In the genomic region with DNA sequence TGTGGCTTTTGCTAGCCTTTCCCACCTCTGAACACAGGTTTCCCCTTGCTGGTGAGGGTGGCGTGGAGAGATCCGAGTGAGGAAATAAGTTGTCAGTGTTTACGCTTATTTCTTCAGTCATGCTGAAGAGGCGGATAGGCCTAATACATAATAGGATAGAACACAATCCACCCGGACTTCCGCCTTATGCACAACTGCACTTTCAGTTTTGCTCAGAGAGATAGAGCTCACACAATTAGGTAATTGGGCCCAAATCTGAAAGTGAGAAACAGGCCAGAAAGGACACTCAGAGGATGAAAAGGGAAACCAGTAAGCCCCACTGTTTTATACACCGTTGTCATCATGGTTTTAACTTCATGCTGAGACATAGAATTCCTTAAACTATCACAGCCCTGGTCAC, we compare ENCODE assay signal across 8 cellular contexts. TPM values are rescaled to one million over a fixed set of nuclear protein-coding genes. Genes with fewer than 3 reads are reported as not detected.
DNase-seq lines count a peak whose midpoint lies in the region; ATAC-seq, FAIRE-seq and TF ChIP-seq lines count a peak whose summit lies in the region.
"Not testable (repeated sequence)": the region's sequence is repeated elsewhere in the genome, so short reads cannot be mapped to it uniquely, and the experiment has no call there.

No MANE protein-coding gene starts in this region.

- H3K9me3 ChIP-seq in naive thymus-derived CD4-positive, alpha-beta T cell (ENCODE audit: control insufficient read depth in 2 of 3, low read length in 3 of 3) = not testable (repeated sequence)

- not testable (repeated sequence) for H3K9me3 Mint-ChIP-seq in naive thymus-derived CD4-positive, alpha-beta T cell

- not testable (repeated sequence) for H3K27me3 Mint-ChIP-seq in naive thymus-derived CD4-positive, alpha-beta T cell

- H3K4me3 ChIP-seq in naive thymus-derived CD4-positive, alpha-beta T cell (ENCODE audit: low read length) = not testable (repeated sequence)

- intact Hi-C loops in naive thymus-derived CD4-positive, alpha-beta T cell (cut with micrococcal nuclease) = not testable (repeated sequence)

- H3K27ac Mint-ChIP-seq in naive thymus-derived CD4-positive, alpha-beta T cell = not testable (repeated sequence)

- peak; percentile 62 for ATAC-seq in GM18907 (IDR thresholded peaks at IDR 0.05; ENCODE audit: unreplicated experiment)
- peak; percentile 84 for ATAC-seq in GM19468 (IDR thresholded peaks at IDR 0.05; ENCODE audit: extremely low read depth, unreplicated experiment)
- peak; percentile 74 for ATAC-seq in HG02571 (IDR thresholded peaks at IDR 0.05; ENCODE audit: unreplicated experiment)
- ATAC-seq in HG02981 (IDR thresholded peaks at IDR 0.05; ENCODE audit: unreplicated experiment) = peak; percentile 83
- peak; percentile 75 for ATAC-seq in HG03354 (IDR thresholded peaks at IDR 0.05; ENCODE audit: poor library complexity, severe bottlenecking, unreplicated experiment)
- peak; percentile 36 to 42 for ATAC-seq in activated CD4-positive, CD25-positive, alpha-beta regulatory T cell treated with anti-CD3 and anti-CD28 coated beads, Interleukin-2, amount 50 U/mL, for 24 hours
- ATAC-seq in naive thymus-derived CD4-positive, alpha-beta T cell = peak; percentile 34

- H3K4me1 ChIP-seq in naive thymus-derived CD4-positive, alpha-beta T cell (ENCODE audit: control insufficient read depth in 2 of 2, insufficient read depth in 2 of 2, low read length in 2 of 2) = not testable (repeated sequence)

- not testable (repeated sequence) for H3K36me3 ChIP-seq in naive thymus-derived CD4-positive, alpha-beta T cell (ENCODE audit: control insufficient read depth in 2 of 3, insufficient read depth in 3 of 3, low read length in 3 of 3)

- H3K27ac ChIP-seq in naive thymus-derived CD4-positive, alpha-beta T cell (ENCODE audit: low read depth, low read length) = not testable (repeated sequence)

- TF ChIP-seq POLR2A in GM12891 (IDR thresholded peaks at IDR 0.05; ENCODE audit: low read depth, low read length) = not testable (repeated sequence)

- not testable (repeated sequence) for H3K36me3 Mint-ChIP-seq in naive thymus-derived CD4-positive, alpha-beta T cell

- DNase-seq in GM12891 (ENCODE audit: insufficient read length, low spot score); naive thymus-derived CD4-positive, alpha-beta T cell: not testable (repeated sequence)

- POLR2A ChIA-PET in naive thymus-derived CD4-positive, alpha-beta T cell (lab: Charles Lee) = not testable (repeated sequence)

- peak; percentile 96 for FAIRE-seq in GM12891 (lab: Jason Lieb, UNC)

- H3K4me3 Mint-ChIP-seq in naive thymus-derived CD4-positive, alpha-beta T cell = not testable (repeated sequence)

- not testable (repeated sequence) for H3K27me3 ChIP-seq in naive thymus-derived CD4-positive, alpha-beta T cell (ENCODE audit: control insufficient read depth in 2 of 2, insufficient read depth in 2 of 2, low read length in 2 of 2)

- CTCF ChIA-PET in naive thymus-derived CD4-positive, alpha-beta T cell (lab: Charles Lee) = not testable (repeated sequence)

- peaks cover 0 to 20% (median 10%) of the 10 kb centered on the region in 7 donors for H3K4me1 Mint-ChIP-seq in naive thymus-derived CD4-positive, alpha-beta T cell

RNA-seq across cellular contexts. Expression of a gene that starts 29.7 kb away (rescaled TPM):
- polyA plus RNA-seq in GM12891 (2012; ENCODE audit: low read depth, missing spikeins) = 42.2 TPM
- 10 to 100 TPM; 13.3 to 30.4 (median 23.0) TPM for total RNA-seq in naive thymus-derived CD4-positive, alpha-beta T cell
- polyA plus RNA-seq in naive thymus-derived CD4-positive, alpha-beta T cell = 10 to 100 TPM; 37.3 to 50.8 TPM

Comparison
In these comparisons a context has a peak if more than half of its experiments do, and no peak if none do; other contexts are left out.
1. ATAC-seq: peak in every context shown above with its lines; median percentile 84 in GM19468; 83 in HG02981; 75 in HG03354; 74 in HG02571; 62 in GM18907; 39 in activated CD4-positive, CD25-positive, alpha-beta regulatory T cell treated with anti-CD3 and anti-CD28 coated beads, Interleukin-2, amount 50 U/mL, for 24 hours; 34 in naive thymus-derived CD4-positive, alpha-beta T cell.